ENCODE assay signal across 34 cellular contexts in genomic region chr4:161303551-161303950, GRCh38.
"Had no signal": no experiment of that assay in that cellular context is flagged by ENCODE, and none has a peak within 500 bp of the region (broad histone marks: within the 10 kb centered on the region; RNA-seq: fewer than 3 reads in every experiment).

No MANE protein-coding gene starts in this region.

- H3K9me3 Mint-ChIP-seq: activated naive CD8-positive, alpha-beta T cell treated with anti-CD3 and anti-CD28 coated beads, Interleukin-2, amount 10 ng/mL, durations not matched to agents 7 days and 5 days had no signal

- H3K27ac Mint-ChIP-seq: activated B cell treated with CpG ODN at 0.5 μM for 24 hours; activated CD4-positive, alpha-beta memory T cell treated with anti-CD3 and anti-CD28 coated beads, Interleukin-2, amount 10 ng/mL, durations not matched to agents 7 days and 5 days; activated CD4-positive, alpha-beta T cell treated with anti-CD3 and anti-CD28 coated beads, Interleukin-2, amount 10 ng/mL, durations not matched to agents 24 days and 14 days; activated CD8-positive, alpha-beta memory T cell treated with anti-CD3 and anti-CD28 coated beads, Interleukin-2, amount 10 ng/mL, durations not matched to agents 7 days and 5 days; activated CD8-positive, alpha-beta T cell treated with anti-CD3 and anti-CD28 coated beads, Interleukin-2, amount 10 ng/mL, durations not matched to agents 7 days and 5 days; activated naive CD4-positive, alpha-beta T cell treated with anti-CD3 and anti-CD28 coated beads, Interleukin-2, amount 10 ng/mL, durations not matched to agents 7 days and 5 days; activated naive CD4-positive, alpha-beta T cell treated with anti-CD3 and anti-CD28 coated beads, Interleukin-2, amount 50 U/mL, for 24 hours; activated naive CD8-positive, alpha-beta T cell; activated naive CD8-positive, alpha-beta T cell treated with anti-CD3 and anti-CD28 coated beads, Interleukin-2, amount 10 ng/mL, durations not matched to agents 7 days and 5 days; activated naive CD8-positive, alpha-beta T cell treated with anti-CD3 and anti-CD28 coated beads, Interleukin-2, amount 50 U/mL, for 24 hours; activated T-cell treated with anti-CD3 and anti-CD28 coated beads, Interleukin-2, amount 50 U/mL, for 24 hours; activated T-helper 2 cell treated with anti-CD3 and anti-CD28 coated beads, Interferon-gamma antibody, Interleukin-2, Interleukin-4, amounts not matched to agents 10 μg/mL and 5 μg/mL and 100 μg/mL, durations not matched to agents 14 hours and 24 hours and 36 hours; brain; T-helper 1 cell treated with Interleukin-12 subunit alpha and Interleukin-12 subunit beta and Interleukin-4 antibody, amounts not matched to agents 30 μg/mL and 1 μg/mL, for 36 hours; T-helper 2 cell treated with Interferon-gamma antibody and Interleukin-4, amounts not matched to agents 5 μg/mL and 100 μg/mL, for 36 hours had no signal

- DNase-seq: activated B cell treated with CpG ODN at 0.5 μM for 24 hours; activated CD4-positive, alpha-beta memory T cell treated with anti-CD3 and anti-CD28 coated beads, Interleukin-2, amount 10 ng/mL, durations not matched to agents 7 days and 5 days; activated CD4-positive, alpha-beta T cell treated with anti-CD3 and anti-CD28 coated beads for 4 hours; activated CD4-positive, alpha-beta T cell treated with anti-CD3 and anti-CD28 coated beads, Interleukin-2, amount 10 ng/mL, durations not matched to agents 24 days and 14 days; activated CD4-positive, alpha-beta T cell treated with anti-CD3 and anti-CD28 coated beads, Interleukin-2, amount 50 U/mL, for 48 hours; activated CD4-positive, CD25-positive, alpha-beta regulatory T cell treated with anti-CD3 and anti-CD28 coated beads, Interleukin-2, amount 50 U/mL, for 72 hours; activated CD8-positive, alpha-beta memory T cell treated with anti-CD3 and anti-CD28 coated beads for 24 hours; activated CD8-positive, alpha-beta memory T cell treated with anti-CD3 and anti-CD28 coated beads, Interleukin-2, amount 10 ng/mL, durations not matched to agents 7 days and 5 days; activated CD8-positive, alpha-beta memory T cell treated with anti-CD3 and anti-CD28 coated beads, Interleukin-2, amount 50 U/mL, for 48 hours; activated CD8-positive, alpha-beta T cell treated with anti-CD3 and anti-CD28 coated beads, Interleukin-2, amount 10 ng/mL, durations not matched to agents 7 days and 5 days; activated effector memory CD4-positive, alpha-beta T cell treated with Interleukin-2 at 50 U/mL for 16 hours; activated gamma-delta T cell; activated naive CD4-positive, alpha-beta T cell treated with anti-CD3 and anti-CD28 coated beads, Interleukin-2, amount 10 ng/mL, durations not matched to agents 7 days and 5 days; activated naive CD4-positive, alpha-beta T cell treated with Interleukin-2 at 50 U/mL for 16 hours; activated naive CD8-positive, alpha-beta T cell treated with anti-CD3 and anti-CD28 coated beads, Interleukin-2, amount 10 ng/mL, durations not matched to agents 7 days and 5 days; activated naive CD8-positive, alpha-beta T cell treated with anti-CD3 and anti-CD28 coated beads, Interleukin-2, amount 50 U/mL, for 24 hours; activated T-cell treated with anti-CD3 and anti-CD28 coated beads, Interleukin-2, amount 50 U/mL, for 24 hours; activated T-cell treated with anti-CD3 and anti-CD28 coated beads, Interleukin-2, amount 50 U/mL, for 48 hours; amygdala; anterior cingulate cortex; caudate nucleus; cerebellar nuclear complex; T-helper 2 cell; T-helper 9 cell had no signal

- H3K9me3 ChIP-seq: ascending aorta had no signal

- H3K27me3 ChIP-seq: ascending aorta, cardiac muscle cell had no signal

- H3K4me3 Mint-ChIP-seq: activated B cell treated with CpG ODN at 0.5 μM for 24 hours; activated CD4-positive, alpha-beta memory T cell treated with anti-CD3 and anti-CD28 coated beads, Interleukin-2, amount 10 ng/mL, durations not matched to agents 7 days and 5 days; activated CD4-positive, alpha-beta T cell treated with anti-CD3 and anti-CD28 coated beads, Interleukin-2, amount 10 ng/mL, durations not matched to agents 24 days and 14 days; activated CD8-positive, alpha-beta memory T cell treated with anti-CD3 and anti-CD28 coated beads, Interleukin-2, amount 10 ng/mL, durations not matched to agents 7 days and 5 days; activated CD8-positive, alpha-beta T cell treated with anti-CD3 and anti-CD28 coated beads, Interleukin-2, amount 10 ng/mL, durations not matched to agents 7 days and 5 days; activated naive CD4-positive, alpha-beta T cell treated with anti-CD3 and anti-CD28 coated beads, Interleukin-2, amount 10 ng/mL, durations not matched to agents 7 days and 5 days; activated naive CD4-positive, alpha-beta T cell treated with anti-CD3 and anti-CD28 coated beads, Interleukin-2, amount 50 U/mL, for 24 hours; activated naive CD8-positive, alpha-beta T cell; activated naive CD8-positive, alpha-beta T cell treated with anti-CD3 and anti-CD28 coated beads, Interleukin-2, amount 10 ng/mL, durations not matched to agents 7 days and 5 days; activated naive CD8-positive, alpha-beta T cell treated with anti-CD3 and anti-CD28 coated beads, Interleukin-2, amount 50 U/mL, for 24 hours; activated T-cell treated with anti-CD3 and anti-CD28 coated beads, Interleukin-2, amount 50 U/mL, for 24 hours; brain; central memory CD8-positive, alpha-beta T cell; T-helper 1 cell treated with Interleukin-12 subunit alpha and Interleukin-12 subunit beta and Interleukin-4 antibody, amounts not matched to agents 30 μg/mL and 1 μg/mL, for 36 hours; T-helper 2 cell treated with Interferon-gamma antibody and Interleukin-4, amounts not matched to agents 5 μg/mL and 100 μg/mL, for 36 hours had no signal

- H3K4me1 Mint-ChIP-seq: activated B cell treated with CpG ODN at 0.5 μM for 24 hours; activated CD4-positive, alpha-beta memory T cell treated with anti-CD3 and anti-CD28 coated beads, Interleukin-2, amount 10 ng/mL, durations not matched to agents 7 days and 5 days; activated CD4-positive, alpha-beta T cell treated with anti-CD3 and anti-CD28 coated beads, Interleukin-2, amount 10 ng/mL, durations not matched to agents 24 days and 14 days; activated CD8-positive, alpha-beta memory T cell treated with anti-CD3 and anti-CD28 coated beads, Interleukin-2, amount 10 ng/mL, durations not matched to agents 7 days and 5 days; activated naive CD4-positive, alpha-beta T cell treated with anti-CD3 and anti-CD28 coated beads, Interleukin-2, amount 10 ng/mL, durations not matched to agents 7 days and 5 days; activated naive CD4-positive, alpha-beta T cell treated with anti-CD3 and anti-CD28 coated beads, Interleukin-2, amount 50 U/mL, for 24 hours; activated naive CD8-positive, alpha-beta T cell treated with anti-CD3 and anti-CD28 coated beads, Interleukin-2, amount 10 ng/mL, durations not matched to agents 7 days and 5 days; activated naive CD8-positive, alpha-beta T cell treated with anti-CD3 and anti-CD28 coated beads, Interleukin-2, amount 50 U/mL, for 24 hours; brain; central memory CD8-positive, alpha-beta T cell had no signal

- H3K36me3 ChIP-seq: ascending aorta, cardiac muscle cell had no signal

- H3K27ac ChIP-seq: ascending aorta, cardiac muscle cell, VCaP had no signal

- H3K36me3 Mint-ChIP-seq: activated CD8-positive, alpha-beta memory T cell treated with anti-CD3 and anti-CD28 coated beads, Interleukin-2, amount 10 ng/mL, durations not matched to agents 7 days and 5 days; activated naive CD4-positive, alpha-beta T cell treated with anti-CD3 and anti-CD28 coated beads, Interleukin-2, amount 10 ng/mL, durations not matched to agents 7 days and 5 days; activated naive CD4-positive, alpha-beta T cell treated with anti-CD3 and anti-CD28 coated beads, Interleukin-2, amount 50 U/mL, for 24 hours; activated naive CD8-positive, alpha-beta T cell; activated naive CD8-positive, alpha-beta T cell treated with anti-CD3 and anti-CD28 coated beads, Interleukin-2, amount 10 ng/mL, durations not matched to agents 7 days and 5 days; brain had no signal

- ATAC-seq: activated CD8-positive, alpha-beta memory T cell treated with anti-CD3 and anti-CD28 coated beads, Interleukin-2, amount 10 ng/mL, durations not matched to agents 7 days and 5 days; activated CD8-positive, alpha-beta T cell treated with anti-CD3 and anti-CD28 coated beads, Interleukin-2, amount 10 ng/mL, durations not matched to agents 7 days and 5 days; activated naive CD8-positive, alpha-beta T cell treated with anti-CD3 and anti-CD28 coated beads, Interleukin-2, amount 50 U/mL, for 24 hours had no signal

- H3K4me3 ChIP-seq: ascending aorta, cardiac muscle cell had no signal

- H3K4me1 ChIP-seq: ascending aorta had no signal

- H3K27me3 Mint-ChIP-seq: activated B cell treated with CpG ODN at 0.5 μM for 24 hours; activated CD4-positive, alpha-beta memory T cell treated with anti-CD3 and anti-CD28 coated beads, Interleukin-2, amount 10 ng/mL, durations not matched to agents 7 days and 5 days; activated CD4-positive, alpha-beta T cell treated with anti-CD3 and anti-CD28 coated beads, Interleukin-2, amount 10 ng/mL, durations not matched to agents 24 days and 14 days; activated CD8-positive, alpha-beta memory T cell treated with anti-CD3 and anti-CD28 coated beads, Interleukin-2, amount 10 ng/mL, durations not matched to agents 7 days and 5 days; activated naive CD4-positive, alpha-beta T cell treated with anti-CD3 and anti-CD28 coated beads, Interleukin-2, amount 10 ng/mL, durations not matched to agents 7 days and 5 days; activated naive CD4-positive, alpha-beta T cell treated with anti-CD3 and anti-CD28 coated beads, Interleukin-2, amount 50 U/mL, for 24 hours; activated naive CD8-positive, alpha-beta T cell; activated naive CD8-positive, alpha-beta T cell treated with anti-CD3 and anti-CD28 coated beads, Interleukin-2, amount 10 ng/mL, durations not matched to agents 7 days and 5 days; activated naive CD8-positive, alpha-beta T cell treated with anti-CD3 and anti-CD28 coated beads, Interleukin-2, amount 50 U/mL, for 24 hours; activated T-cell treated with anti-CD3 and anti-CD28 coated beads, Interleukin-2, amount 50 U/mL, for 24 hours; brain; central memory CD8-positive, alpha-beta T cell had no signal
